Comparison of ENCODE assay signal across 17 cellular contexts in genomic region chr5:72238712-72239445, GRCh38.
DNase-seq lines count a peak whose midpoint lies in the region; TF ChIP-seq lines count a peak whose summit lies in the region.
"Had no signal": no experiment of that assay in that cellular context is flagged by ENCODE, and none has a peak within 500 bp of the region (broad histone marks: within the 10 kb centered on the region; RNA-seq: fewer than 3 reads in every experiment).

No MANE protein-coding gene starts in this region.

- CTCF ChIA-PET in activated naive CD4-positive, alpha-beta T cell treated with anti-CD3 and anti-CD28 coated beads for 36 hours (lab: Charles Lee), result interaction anchor here (1.1 kb wide), 1 partner anchor 69 kb away, joined by 3 read pairs; no protein-coding TSS in a partner anchor

- H3K27ac ChIP-seq in HUES48 (ENCODE audit: low read depth, low read length) (peak overlapping the region; percentile 75), iPS-18a (ENCODE audit: low read length) (peak overlapping the region; percentile 84), neutrophil (peak overlapping the region; percentile 57)
- H3K27ac ChIP-seq: PC-9, SJCRH30 had no signal

- H3K36me3 ChIP-seq in HUES48 (ENCODE audit: control insufficient read depth, insufficient read depth, low read length), result peaks cover 23% of the 10 kb centered on the region
- H3K36me3 ChIP-seq in iPS-18a (ENCODE audit: control insufficient read depth, low read depth, low read length), result peaks cover 5% of the 10 kb centered on the region
- H3K36me3 ChIP-seq in neutrophil, result no peaks in the 10 kb centered on the region
- peaks cover 30% of the 10 kb centered on the region for H3K36me3 ChIP-seq in MG63

- H3K36me3 Mint-ChIP-seq in activated naive CD4-positive, alpha-beta T cell treated with anti-CD3 and anti-CD28 coated beads for 36 hours (ENCODE audit: low read depth), result peaks cover 29% of the 10 kb centered on the region

- TF ChIP-seq CTCF in neutrophil (IDR thresholded peaks at IDR 0.05), result no peak

- H3K4me3 ChIP-seq in HUES48 (ENCODE audit: low read depth, low read length) (peak overlapping the region; percentile 33), iPS-18a (ENCODE audit: low read length) (peak overlapping the region; percentile 27), neutrophil (ENCODE audit: low read depth in 1 of 2, low read length in 1 of 2) (no peak overlapping the region), MG63 (no peak overlapping the region)
- H3K4me3 ChIP-seq: PC-9, SJCRH30 had no signal

- intact Hi-C loops in activated naive CD4-positive, alpha-beta T cell treated with anti-CD3 and anti-CD28 coated beads for 36 hours (cut with micrococcal nuclease), result no loop called here

- H3K27me3 ChIP-seq in HUES48 (ENCODE audit: control insufficient read depth, insufficient read depth, low read length) (no peaks in the 10 kb centered on the region), iPS-18a (ENCODE audit: control insufficient read depth, insufficient read depth, low read length) (no peaks in the 10 kb centered on the region), neutrophil (no peaks in the 10 kb centered on the region), MG63 (no peaks in the 10 kb centered on the region)
- H3K27me3 ChIP-seq: SJCRH30 had no signal

- H3K9ac ChIP-seq in HUES48 (ENCODE audit: low read depth, low read length) (peak overlapping the region; percentile 26), iPS-18a (ENCODE audit: low read length) (peak overlapping the region; percentile 34)

- no peak overlapping the region for H3K27ac Mint-ChIP-seq in activated naive CD4-positive, alpha-beta T cell treated with anti-CD3 and anti-CD28 coated beads for 36 hours
- H3K27ac Mint-ChIP-seq: CD14-positive monocyte had no signal

- DNase-seq in cerebellum (ENCODE audit: low spot score) (peak; percentile 66), NCI-H2081 (lab: John Stamatoyannopoulos, UW) (no peak), MG63 (no peak)
- no peak for DNase-seq in activated naive CD4-positive, alpha-beta T cell treated with anti-CD3 and anti-CD28 coated beads for 36 hours
- DNase-seq in stimulated activated naive CD4-positive, alpha-beta T cell treated with Interleukin-2 at 50 U/mL for 16 hours (lab: John Stamatoyannopoulos, UW), result no peak
- DNase-seq: ACHN, AML-193, Caco-2, NCI-H187, NCI-H510A, NCI-H774, PC-9, SJCRH30 had no signal

- H3K4me1 ChIP-seq in HUES48 (ENCODE audit: control insufficient read depth, insufficient read depth, low read length) (peaks cover 58% of the 10 kb centered on the region), iPS-18a (ENCODE audit: control insufficient read depth, low read depth, low read length) (peaks cover 66% of the 10 kb centered on the region), neutrophil (ENCODE audit: control insufficient read depth in 1 of 2, insufficient read depth in 1 of 2, low read depth in 1 of 2, low read length in 1 of 2) (peaks cover 29 to 35% of the 10 kb centered on the region in 2 experiments)
- H3K4me1 ChIP-seq: Caco-2 had no signal

- peaks cover 22% of the 10 kb centered on the region for H3K4me1 Mint-ChIP-seq in activated naive CD4-positive, alpha-beta T cell treated with anti-CD3 and anti-CD28 coated beads for 36 hours (ENCODE audit: low read depth)

- no peaks in the 10 kb centered on the region for H3K27me3 Mint-ChIP-seq in activated naive CD4-positive, alpha-beta T cell treated with anti-CD3 and anti-CD28 coated beads for 36 hours (ENCODE audit: low read depth)

- H3K9me3 Mint-ChIP-seq in activated naive CD4-positive, alpha-beta T cell treated with anti-CD3 and anti-CD28 coated beads for 36 hours, result no peaks in the 10 kb centered on the region
- H3K9me3 Mint-ChIP-seq: CD14-positive monocyte had no signal

- no peak overlapping the region for H3K4me3 Mint-ChIP-seq in activated naive CD4-positive, alpha-beta T cell treated with anti-CD3 and anti-CD28 coated beads for 36 hours
- H3K4me3 Mint-ChIP-seq: CD14-positive monocyte had no signal

- H3K9me3 ChIP-seq in HUES48 (ENCODE audit: control insufficient read depth, insufficient read depth, low read length), result no peaks in the 10 kb centered on the region
- H3K9me3 ChIP-seq in iPS-18a (ENCODE audit: control insufficient read depth, low read depth, low read length), result no peaks in the 10 kb centered on the region
- H3K9me3 ChIP-seq in neutrophil, result no peaks in the 10 kb centered on the region
- H3K9me3 ChIP-seq in MG63, result no peaks in the 10 kb centered on the region
- H3K9me3 ChIP-seq: Caco-2, SJCRH30 had no signal

Comparison
In these comparisons a context has a peak if more than half of its experiments do, and no peak if none do; other contexts are left out.
1. H3K4me3 ChIP-seq: peak in HUES48 (single experiment) and iPS-18a (single experiment); none in neutrophil (0 of 2) and MG63 (single experiment).
2. Peak in every context shown above with its lines, with median percentiles within 50 percentile points of each other: H3K27ac ChIP-seq.